In genomic region chr1:15060104-15060503, GRCh38 we compare ENCODE assay signal across 21 cellular contexts.
DNase-seq lines count a peak whose midpoint lies in the region; ATAC-seq, FAIRE-seq and TF ChIP-seq lines count a peak whose summit lies in the region.
"Had no signal": no experiment of that assay in that cellular context is flagged by ENCODE, and none has a peak within 500 bp of the region (broad histone marks: within the 10 kb centered on the region; RNA-seq: fewer than 3 reads in every experiment).

No MANE protein-coding gene starts in this region.

- no peak overlapping the region for H2BK20ac ChIP-seq in H1 (ENCODE audit: low read length)

- H3K27me3 ChIP-seq in GM23338 (ENCODE audit: insufficient read depth) (no peaks in the 10 kb centered on the region), H1 (replicated peaks in 1 of 4; ENCODE audit: control insufficient read depth in 3 of 4, extremely low read depth in 1 of 4, insufficient read depth in 3 of 4, low read length in 3 of 4) (no peaks in the 10 kb centered on the region)

- no peaks in the 10 kb centered on the region for H4K20me1 ChIP-seq in GM23338 (replicated peaks; ENCODE audit: insufficient read depth)
- peaks cover 0 to 1% of the 10 kb centered on the region in 2 experiments for H4K20me1 ChIP-seq in H1 (replicated peaks in 1 of 2; ENCODE audit: control insufficient read depth in 1 of 2, insufficient read depth in 2 of 2, low read length in 2 of 2)

- no peak overlapping the region for H2BK12ac ChIP-seq in H1 (ENCODE audit: low read depth, low read length)

- H3K27ac ChIP-seq in GM23338 (ENCODE audit: low read depth) (no peak overlapping the region), H1 (ENCODE audit: low read depth, low read length) (no peak overlapping the region)
- H3K27ac ChIP-seq: A549 had no signal

- H3K36me3 ChIP-seq in GM23338 (ENCODE audit: insufficient read depth) (no peaks in the 10 kb centered on the region), H1 (ENCODE audit: control insufficient read depth in 2 of 4, insufficient read depth in 4 of 4, low read length in 3 of 4) (no peaks in the 10 kb centered on the region; a peak in 1 of 8 replicates)

- no peaks in the 10 kb centered on the region for H3K9me2 ChIP-seq in GM23338 (ENCODE audit: insufficient read depth)

- H3K4me2 ChIP-seq in GM23338 (no peak overlapping the region), H1 (ENCODE audit: insufficient read depth in 1 of 2, low read depth in 2 of 2, low read length in 2 of 2) (no peak overlapping the region)
- H3K4me2 ChIP-seq: A549 had no signal

- no peak for TF ChIP-seq RAD21 in H1 (IDR thresholded peaks at IDR 0.05 in 1 of 2, conservative IDR thresholded peaks at IDR 0.05 in 1 of 2; ENCODE audit: low read depth in 2 of 2, low read length in 2 of 2)

- H3K23me2 ChIP-seq in H1 (ENCODE audit: low read depth, low read length), result no peaks in the 10 kb centered on the region

- no peak for ATAC-seq in GM23338
- ATAC-seq: A549, GM12878, HCT116 had no signal

- peaks cover 2 to 4% of the 10 kb centered on the region in 2 experiments; a peak in 1 of 4 replicates for H3K9me3 ChIP-seq in H1 (ENCODE audit: insufficient read depth in 2 of 2, low read depth in 1 of 2, low read length in 1 of 2)
- H3K9me3 ChIP-seq: A549 had no signal

- POLR2A ChIA-PET in H1 (lab: Charles Lee; ENCODE audit: partially characterized antibody), result no interaction called here

- H2AK5ac ChIP-seq in H1 (ENCODE audit: low read depth, low read length), result no peak overlapping the region

- H2AFZ ChIP-seq in GM23338, result no peak overlapping the region
- H2AFZ ChIP-seq in H1 (ENCODE audit: low read length), result no peak overlapping the region

- H3K27ac Mint-ChIP-seq in GM23338, result no peak overlapping the region
- no peak overlapping the region for H3K27ac Mint-ChIP-seq in Calu3 (ENCODE audit: unreplicated experiment)
- H3K27ac Mint-ChIP-seq: CD4-positive, alpha-beta memory T cell had no signal

- no peak overlapping the region for H3K4ac ChIP-seq in H1 (replicated peaks; ENCODE audit: insufficient read length, low read depth, low read length)

- TF ChIP-seq CTCF in GM23338 (conservative IDR thresholded peaks at IDR 0.05; ENCODE audit: low read depth in 2 of 2) (no peak), H1 (IDR thresholded peaks at IDR 0.05; ENCODE audit: control extremely low read depth in 1 of 3, insufficient read depth in 1 of 3, low read depth in 1 of 3, low read length in 3 of 3) (no peak), Calu3 (IDR thresholded peaks at IDR 0.05; ENCODE audit: unreplicated experiment) (no peak)

- H3K23ac ChIP-seq in H1 (ENCODE audit: insufficient read length), result no peak overlapping the region

- H3K14ac ChIP-seq in H1 (ENCODE audit: insufficient read length), result no peak overlapping the region

- H4K8ac ChIP-seq in H1 (ENCODE audit: extremely low read depth, insufficient read depth, low read length), result 0 out of 2 replicates have a peak overlapping the region, but pooled peaks have one; percentile 58

- no peak overlapping the region for H3K4me3 ChIP-seq in GM23338
- H3K4me3 ChIP-seq in H1 (ENCODE audit: extremely low read depth in 1 of 4, insufficient read depth in 2 of 4, low read depth in 3 of 4, low read length in 4 of 4), result no peak overlapping the region
- H3K4me3 ChIP-seq: A549, GM12878 had no signal

- H3K27me3 Mint-ChIP-seq in GM23338 (ENCODE audit: insufficient read depth, low read depth, poor library complexity), result peaks cover 5% of the 10 kb centered on the region
- no peaks in the 10 kb centered on the region for H3K27me3 Mint-ChIP-seq in Calu3 (ENCODE audit: unreplicated experiment)

- DNase-seq in GM23338 (ENCODE audit: low spot score) (peak; percentile 17), H1 (ENCODE audit: low read depth in 1 of 2, low spot score in 2 of 2) (no peak), left kidney (ENCODE audit: low read depth, low spot score) (peak; percentile 13), AG08396 (ENCODE audit: low spot score) (no peak), UCSD-AML1 (lab: John Stamatoyannopoulos, UW; ENCODE audit: unreplicated experiment) (no peak), Calu3 (no peak)
- DNase-seq: 8988T; ACHN; C1 segment of cervical spinal cord; CD4-positive, alpha-beta memory T cell; COR-L47; DMS153; DMS79; EL; GDM1; GOT3; H9 had no signal

- intact Hi-C loops in Calu3 (cut with micrococcal nuclease; ENCODE audit: unreplicated experiment), result no loop called here

- H3K4me3 Mint-ChIP-seq in GM23338 (no peak overlapping the region), Calu3 (ENCODE audit: low read depth, unreplicated experiment) (no peak overlapping the region)
- H3K4me3 Mint-ChIP-seq: CD4-positive, alpha-beta memory T cell; H9 had no signal

- H2BK120ac ChIP-seq in H1 (replicated peaks; ENCODE audit: low read depth, low read length), result no peak overlapping the region

- 0 out of 2 replicates have a peak overlapping the region, but pooled peaks have one; percentile 21 for H2BK5ac ChIP-seq in H1 (ENCODE audit: low read depth, low read length)

- H3K18ac ChIP-seq in H1 (ENCODE audit: extremely low read depth, low read length), result no peak overlapping the region

- H3K4me1 ChIP-seq in GM23338 (ENCODE audit: insufficient read depth) (no peaks in the 10 kb centered on the region), H1 (replicated peaks in 1 of 4; ENCODE audit: control insufficient read depth in 3 of 4, insufficient read depth in 4 of 4, low read length in 3 of 4) (no peaks in the 10 kb centered on the region; a peak in 1 of 7 replicates)
- H3K4me1 ChIP-seq: A549 had no signal

- no peak overlapping the region for H3K9ac ChIP-seq in H1 (replicated peaks in 1 of 4; ENCODE audit: extremely low read depth in 1 of 4, low read depth in 3 of 4, low read length in 3 of 4)

- H3K79me2 ChIP-seq in GM23338 (replicated peaks; ENCODE audit: insufficient read depth), result no peaks in the 10 kb centered on the region
- no peaks in the 10 kb centered on the region for H3K79me2 ChIP-seq in H1 (ENCODE audit: control insufficient read depth in 1 of 2, insufficient read depth in 2 of 2, low read length in 2 of 2)

- peaks cover 5% of the 10 kb centered on the region; the same call in 2 of the 3 replicates for H3K9me3 Mint-ChIP-seq in GM23338
- H3K9me3 Mint-ChIP-seq in Calu3 (ENCODE audit: low read depth, unreplicated experiment), result peaks cover 2% of the 10 kb centered on the region

- CTCF ChIA-PET in H1 (lab: Charles Lee; ENCODE audit: partially characterized antibody) (interaction anchor here (1.1 to 8.7 kb wide), 8 partner anchors 7 to 265 kb away, joined by 3 to 53 read pairs (median 21); no protein-coding TSS in a partner anchor), Calu3 (lab: Charles Lee) (no interaction called here)

- no peak for FAIRE-seq in H1 (lab: Jason Lieb, UNC)
- FAIRE-seq: A549, GM12878, GM18507 had no signal

- H3K79me1 ChIP-seq in H1 (ENCODE audit: low read depth, low read length), result no peaks in the 10 kb centered on the region

- no peak overlapping the region for H4K5ac ChIP-seq in H1 (ENCODE audit: insufficient read length, low read depth, low read length)

- BruUV-seq in Calu3 (replicated peaks; lab: Mats Ljungman, UMichigan), result no TSS peak

- no peak overlapping the region for H4K91ac ChIP-seq in H1 (replicated peaks; ENCODE audit: insufficient read length, low read length)

- no peaks in the 10 kb centered on the region for H3F3A ChIP-seq in GM23338 (replicated peaks; ENCODE audit: low read depth)

- no peak overlapping the region for H2BK15ac ChIP-seq in H1 (ENCODE audit: low read length)

- no peak overlapping the region for H3K56ac ChIP-seq in H1 (replicated peaks; ENCODE audit: insufficient read length, low read depth, low read length)

- H3K4me1 Mint-ChIP-seq in GM23338 (no peaks in the 10 kb centered on the region; the same call in 1 of the 3 replicates), Calu3 (ENCODE audit: low read depth, unreplicated experiment) (no peaks in the 10 kb centered on the region)
- H3K4me1 Mint-ChIP-seq: CD4-positive, alpha-beta memory T cell had no signal

- WGBS in H1 (ENCODE audit: extremely low coverage in 1 of 2, insufficient coverage in 1 of 2, insufficient read length in 1 of 2, insufficient replicate concordance in 2 of 2, low coverage in 1 of 2, low lambda C conversion rate in 2 of 2, missing lambda C conversion rate in 1 of 2), 2 experiments, result 88% methylated on average over 24 of the region's 25 CpGs; no CpG with 5 or more reads in 1 of the 2 experiments

- TF ChIP-seq EP300 in H1 (IDR thresholded peaks at IDR 0.05; ENCODE audit: borderline replicate concordance in 1 of 2, low read depth in 2 of 2, low read length in 2 of 2), result no peak

- H3K36me3 Mint-ChIP-seq in GM23338 (ENCODE audit: low read depth), result peaks cover 11% of the 10 kb centered on the region
- H3K36me3 Mint-ChIP-seq in Calu3 (ENCODE audit: insufficient read depth, unreplicated experiment), result no peaks in the 10 kb centered on the region
- H3K36me3 Mint-ChIP-seq: CD4-positive, alpha-beta memory T cell had no signal

- no peak for TF ChIP-seq POLR2A in H1 (IDR thresholded peaks at IDR 0.05; ENCODE audit: control extremely low read depth in 1 of 2, low read depth in 2 of 2, low read length in 2 of 2)

TF ChIP-seq in GM23338, 12 proteins besides CTCF, POLR2A, EP300 and RAD21 (continues in another document):
- no peak for TF ChIP-seq ZNF114 (CRISPR knock-in tag; IDR thresholded peaks at IDR 0.05)

TF ChIP-seq in H1, 55 proteins besides CTCF, POLR2A, EP300 and RAD21 (continues in another document):
- TF ChIP-seq EZH2 (IDR thresholded peaks at IDR 0.05; ENCODE audit: low read depth, low read length, severe bottlenecking), result no peak
- TF ChIP-seq TAF7 (optimal IDR thresholded peaks at IDR 0.05; ENCODE audit: borderline replicate concordance, low read depth, low read length), result no peak
- TF ChIP-seq BACH1 (IDR thresholded peaks at IDR 0.05; ENCODE audit: low read length), result no peak
- no peak for TF ChIP-seq SRF (IDR thresholded peaks at IDR 0.05; ENCODE audit: low read depth, low read length)
- no peak for TF ChIP-seq RXRA (IDR thresholded peaks at IDR 0.05; ENCODE audit: insufficient read depth, low read depth, low read length)
- no peak for TF ChIP-seq CBX8 (IDR thresholded peaks at IDR 0.05; ENCODE audit: borderline replicate concordance, low read depth, low read length)
- no peak for TF ChIP-seq SIRT6 (IDR thresholded peaks at IDR 0.05; ENCODE audit: low read length)
- TF ChIP-seq KDM4A (IDR thresholded peaks at IDR 0.05; ENCODE audit: low read depth, low read length, severe bottlenecking), result no peak
- TF ChIP-seq FOSL1 (IDR thresholded peaks at IDR 0.05; ENCODE audit: insufficient read depth, low read depth, low read length), result no peak
- no peak for TF ChIP-seq POU5F1 (IDR thresholded peaks at IDR 0.05; ENCODE audit: low read depth, low read length)
- no peak for TF ChIP-seq HDAC6 (IDR thresholded peaks at IDR 0.05; ENCODE audit: low read depth, low read length)
- no peak for TF ChIP-seq EGR1 (IDR thresholded peaks at IDR 0.05; ENCODE audit: borderline replicate concordance, low read depth, low read length)
- TF ChIP-seq SP1 (IDR thresholded peaks at IDR 0.05; ENCODE audit: low read depth, low read length), result no peak
- no peak for TF ChIP-seq BRCA1 (IDR thresholded peaks at IDR 0.05; ENCODE audit: low read depth, low read length)
- no peak for TF ChIP-seq MAX (IDR thresholded peaks at IDR 0.05)

Comparison
In these comparisons a context has a peak if more than half of its experiments do, and no peak if none do; other contexts are left out.
1. DNase-seq: peak in GM23338 (single experiment) and left kidney (single experiment); none in H1 (0 of 2), AG08396 (single experiment), UCSD-AML1 (single experiment) and Calu3 (single experiment).